8 cellular contexts compared by ENCODE assay signal in the genomic region with DNA sequence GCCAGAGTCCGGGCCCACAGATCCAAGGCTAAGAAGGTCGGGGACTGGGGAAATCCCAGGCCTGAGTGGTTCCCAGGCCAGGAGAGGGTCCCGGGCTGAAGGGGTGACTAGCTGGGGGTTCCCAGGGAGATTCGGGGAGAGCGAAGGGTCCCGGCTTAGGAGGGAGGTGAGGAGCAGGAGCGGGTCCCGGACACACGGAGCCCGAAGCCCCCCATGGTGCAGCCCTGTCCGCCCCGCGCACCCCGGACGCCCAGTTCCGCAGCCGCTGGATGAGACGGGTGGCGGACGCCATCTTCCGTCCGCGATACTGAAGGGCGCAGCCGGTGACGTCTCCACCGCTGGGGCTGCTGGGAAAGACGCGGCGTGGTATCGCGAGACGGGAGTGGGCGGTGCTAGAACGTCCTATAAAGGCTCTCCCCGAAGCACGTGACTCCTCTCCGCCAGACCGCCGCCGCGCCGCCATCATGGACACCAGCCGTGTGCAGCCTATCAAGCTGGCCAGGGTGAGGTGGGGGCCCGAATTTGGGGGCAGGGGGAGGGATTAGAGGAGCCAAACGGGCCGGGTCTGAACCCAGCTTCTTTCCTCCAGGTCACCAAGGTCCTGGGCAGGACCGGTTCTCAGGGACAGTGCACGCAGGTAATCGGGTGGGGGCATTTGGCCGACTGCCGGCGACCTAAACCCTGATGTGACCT. TPM values are rescaled to one million over a fixed set of nuclear protein-coding genes. Genes with fewer than 3 reads are reported as not detected.
DNase-seq lines count a peak whose midpoint lies in the region; ATAC-seq and TF ChIP-seq lines count a peak whose summit lies in the region.

A gene (minus strand): TSS at position 309 of the 693 bp plus-strand sequence. CDS start 17 bp downstream, at position 292.
A gene (plus strand): TSS at position 430 of the 693 bp plus-strand sequence. CDS start 35 bp downstream, at position 465.

- peak within 1 kb of the TSS; percentile 99 for H3K9ac ChIP-seq in SK-N-SH

- H2AFZ ChIP-seq in SK-N-SH (ENCODE audit: low read depth), result peak within 1 kb of the TSS; percentile 78; the same call in 1 of the 2 replicates

- peak; percentile 98 for DNase-seq in GM10248 (ENCODE audit: extremely low spot score)
- DNase-seq in NCI-H1092 (lab: John Stamatoyannopoulos, UW), result peak; percentile 97
- DNase-seq in SK-N-SH, result peak; percentile 97
- peak; percentile 95 for DNase-seq in activated naive CD4-positive, alpha-beta T cell treated with anti-CD3 and anti-CD28 coated beads, Interleukin-2, amount 50 U/mL, for 16 hours
- peak; percentile 70 to 98 (median 92) for DNase-seq in nucleus accumbens (lab: John Stamatoyannopoulos, UW)
- peak; percentile 99 for DNase-seq in superior temporal gyrus (ENCODE audit: extremely low spot score)

- peaks cover 14 to 16% of the 10 kb centered on the region in 2 experiments; a peak in 2 of 4 replicates for H3K4me1 ChIP-seq in SK-N-SH (ENCODE audit: control insufficient read depth in 1 of 2, insufficient read depth in 2 of 2, low read depth in 1 of 2, low read length in 1 of 2)
- peaks cover 0 to 52% (median 27%) of the 10 kb centered on the region in 3 donors for H3K4me1 ChIP-seq in gastroesophageal sphincter

- CTCF ChIA-PET in GM10248 (lab: Yijun Ruan, JAX), result interaction anchor here (2.0 kb wide), 1 partner anchor 11 kb away, joined by 7 read pairs; no protein-coding TSS in a partner anchor
- CTCF ChIA-PET in SK-N-SH (lab: Yijun Ruan, JAX), result interaction anchor here (0.6 to 2.9 kb wide), 5 partner anchors 14 to 1897 kb away, joined by 3 to 14 read pairs (median 4); a partner anchor contains a TSS

- peak within 1 kb of the TSS; percentile 87 to 99 for H3K4me3 ChIP-seq in SK-N-SH (ENCODE audit: low read depth in 2 of 2, low read length in 1 of 2)
- H3K4me3 ChIP-seq in gastroesophageal sphincter, result peak within 1 kb of the TSS; percentile 81 to 82

- POLR2A ChIA-PET in GM10248 (lab: Yijun Ruan, JAX) (interaction anchor here (0.6 to 1.3 kb wide), 7 partner anchors 10 to 193 kb away, joined by 3 to 7 read pairs (median 3); a partner anchor contains a TSS), SK-N-SH (lab: Yijun Ruan, JAX) (interaction anchor here (0.8 to 1.8 kb wide), 8 partner anchors 10 to 193 kb away, joined by 3 to 6 read pairs (median 4); a partner anchor contains a TSS)

- peak within 1 kb of the TSS; percentile 99 for H3K4me2 ChIP-seq in SK-N-SH

- no peak for TF ChIP-seq EP300 in SK-N-SH (IDR thresholded peaks at IDR 0.05; ENCODE audit: borderline replicate concordance in 1 of 2, low read depth in 1 of 2, low read length in 1 of 2)
- no peak for TF ChIP-seq EP300 in gastroesophageal sphincter (IDR thresholded peaks at IDR 0.05)

- peaks cover 18% of the 10 kb centered on the region for H4K20me1 ChIP-seq in SK-N-SH (ENCODE audit: insufficient read depth)

- 2% methylated on average over 34 of the region's 53 CpGs for WGBS in SK-N-SH (ENCODE audit: low lambda C conversion rate)
- WGBS in gastroesophageal sphincter (ENCODE audit: low coverage in 1 of 2), 2 donors, result 0% methylated on average over 6 to 9 of the region's 53 CpGs

- 0 out of 2 replicates have a peak, but pooled peaks have one; percentile 26 for TF ChIP-seq RAD21 in SK-N-SH (IDR thresholded peaks at IDR 0.05; ENCODE audit: low read length)

- H3K27ac ChIP-seq in SK-N-SH (ENCODE audit: low read depth in 2 of 2, low read length in 1 of 2) (peak within 1 kb of the TSS; percentile 65 to 79), gastroesophageal sphincter (peak within 1 kb of the TSS; percentile 90 to 99 (median 95))

- H3K9me3 ChIP-seq in SK-N-SH (no peaks in the 10 kb centered on the region), gastroesophageal sphincter (no peaks in the 10 kb centered on the region)

- TF ChIP-seq CTCF in GM10248 (IDR thresholded peaks at IDR 0.05; ENCODE audit: control extremely low read depth, extremely low read depth, low read depth, missing control alignments), result peak; percentile 56
- no peak for TF ChIP-seq CTCF in SK-N-SH (IDR thresholded peaks at IDR 0.05)
- peak in 3 of 4 experiments; percentile 14 to 62 (median 21) for TF ChIP-seq CTCF in gastroesophageal sphincter (IDR thresholded peaks at IDR 0.05)

- TF ChIP-seq POLR2A in gastroesophageal sphincter (IDR thresholded peaks at IDR 0.05), result peak; percentile 92

- peaks cover 7 to 15% of the 10 kb centered on the region in 2 experiments for H3K36me3 ChIP-seq in SK-N-SH (replicated peaks in 1 of 2; ENCODE audit: control insufficient read depth in 1 of 2, insufficient read depth in 2 of 2, low read length in 1 of 2)
- peaks cover 0 to 44% of the 10 kb centered on the region in 2 donors for H3K36me3 ChIP-seq in gastroesophageal sphincter

- no peaks in the 10 kb centered on the region for H3K9me2 ChIP-seq in SK-N-SH

- H3K27me3 ChIP-seq in SK-N-SH (ENCODE audit: insufficient read depth) (no peaks in the 10 kb centered on the region), gastroesophageal sphincter (no peaks in the 10 kb centered on the region)

- H3F3A ChIP-seq in SK-N-SH (replicated peaks; ENCODE audit: insufficient read depth), result peaks cover 10% of the 10 kb centered on the region

- peaks cover 62% of the 10 kb centered on the region for H3K79me2 ChIP-seq in SK-N-SH (ENCODE audit: insufficient read depth)

- ATAC-seq in HG02588 (IDR thresholded peaks at IDR 0.05; ENCODE audit: unreplicated experiment) (peak; percentile 86), gastroesophageal sphincter (peak; percentile 95)

TF ChIP-seq in SK-N-SH, 30 proteins besides CTCF, POLR2A, EP300 and RAD21 (continues in another document):
- TF ChIP-seq, protein P1, sequence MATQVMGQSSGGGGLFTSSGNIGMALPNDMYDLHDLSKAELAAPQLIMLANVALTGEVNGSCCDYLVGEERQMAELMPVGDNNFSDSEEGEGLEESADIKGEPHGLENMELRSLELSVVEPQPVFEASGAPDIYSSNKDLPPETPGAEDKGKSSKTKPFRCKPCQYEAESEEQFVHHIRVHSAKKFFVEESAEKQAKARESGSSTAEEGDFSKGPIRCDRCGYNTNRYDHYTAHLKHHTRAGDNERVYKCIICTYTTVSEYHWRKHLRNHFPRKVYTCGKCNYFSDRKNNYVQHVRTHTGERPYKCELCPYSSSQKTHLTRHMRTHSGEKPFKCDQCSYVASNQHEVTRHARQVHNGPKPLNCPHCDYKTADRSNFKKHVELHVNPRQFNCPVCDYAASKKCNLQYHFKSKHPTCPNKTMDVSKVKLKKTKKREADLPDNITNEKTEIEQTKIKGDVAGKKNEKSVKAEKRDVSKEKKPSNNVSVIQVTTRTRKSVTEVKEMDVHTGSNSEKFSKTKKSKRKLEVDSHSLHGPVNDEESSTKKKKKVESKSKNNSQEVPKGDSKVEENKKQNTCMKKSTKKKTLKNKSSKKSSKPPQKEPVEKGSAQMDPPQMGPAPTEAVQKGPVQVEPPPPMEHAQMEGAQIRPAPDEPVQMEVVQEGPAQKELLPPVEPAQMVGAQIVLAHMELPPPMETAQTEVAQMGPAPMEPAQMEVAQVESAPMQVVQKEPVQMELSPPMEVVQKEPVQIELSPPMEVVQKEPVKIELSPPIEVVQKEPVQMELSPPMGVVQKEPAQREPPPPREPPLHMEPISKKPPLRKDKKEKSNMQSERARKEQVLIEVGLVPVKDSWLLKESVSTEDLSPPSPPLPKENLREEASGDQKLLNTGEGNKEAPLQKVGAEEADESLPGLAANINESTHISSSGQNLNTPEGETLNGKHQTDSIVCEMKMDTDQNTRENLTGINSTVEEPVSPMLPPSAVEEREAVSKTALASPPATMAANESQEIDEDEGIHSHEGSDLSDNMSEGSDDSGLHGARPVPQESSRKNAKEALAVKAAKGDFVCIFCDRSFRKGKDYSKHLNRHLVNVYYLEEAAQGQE (IDR thresholded peaks at IDR 0.05; ENCODE audit: low read depth, low read length), result peak; percentile 68; the same call in 1 of the 2 replicates
- TF ChIP-seq POLR2AphosphoS5 (IDR thresholded peaks at IDR 0.05; ENCODE audit: low read depth, low read length) (peak; percentile 97), NFIC (IDR thresholded peaks at IDR 0.05; ENCODE audit: borderline replicate concordance) (no peak), ELF1 (IDR thresholded peaks at IDR 0.05) (peak; percentile 44; the same call in 1 of the 2 replicates), SMC3 (IDR thresholded peaks at IDR 0.05; ENCODE audit: low read depth, low read length) (no peak), GABPA (IDR thresholded peaks at IDR 0.05; ENCODE audit: low read depth) (no peak), TEAD4 (IDR thresholded peaks at IDR 0.05; ENCODE audit: borderline replicate concordance, insufficient read depth) (no peak), FOXM1 (IDR thresholded peaks at IDR 0.05; ENCODE audit: low read depth) (no peak)
- TF ChIP-seq, protein P2, sequence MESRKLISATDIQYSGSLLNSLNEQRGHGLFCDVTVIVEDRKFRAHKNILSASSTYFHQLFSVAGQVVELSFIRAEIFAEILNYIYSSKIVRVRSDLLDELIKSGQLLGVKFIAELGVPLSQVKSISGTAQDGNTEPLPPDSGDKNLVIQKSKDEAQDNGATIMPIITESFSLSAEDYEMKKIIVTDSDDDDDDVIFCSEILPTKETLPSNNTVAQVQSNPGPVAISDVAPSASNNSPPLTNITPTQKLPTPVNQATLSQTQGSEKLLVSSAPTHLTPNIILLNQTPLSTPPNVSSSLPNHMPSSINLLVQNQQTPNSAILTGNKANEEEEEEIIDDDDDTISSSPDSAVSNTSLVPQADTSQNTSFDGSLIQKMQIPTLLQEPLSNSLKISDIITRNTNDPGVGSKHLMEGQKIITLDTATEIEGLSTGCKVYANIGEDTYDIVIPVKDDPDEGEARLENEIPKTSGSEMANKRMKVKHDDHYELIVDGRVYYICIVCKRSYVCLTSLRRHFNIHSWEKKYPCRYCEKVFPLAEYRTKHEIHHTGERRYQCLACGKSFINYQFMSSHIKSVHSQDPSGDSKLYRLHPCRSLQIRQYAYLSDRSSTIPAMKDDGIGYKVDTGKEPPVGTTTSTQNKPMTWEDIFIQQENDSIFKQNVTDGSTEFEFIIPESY (IDR thresholded peaks at IDR 0.05; ENCODE audit: borderline replicate concordance, low read depth), result peak; percentile 99
- TF ChIP-seq, protein P3, sequence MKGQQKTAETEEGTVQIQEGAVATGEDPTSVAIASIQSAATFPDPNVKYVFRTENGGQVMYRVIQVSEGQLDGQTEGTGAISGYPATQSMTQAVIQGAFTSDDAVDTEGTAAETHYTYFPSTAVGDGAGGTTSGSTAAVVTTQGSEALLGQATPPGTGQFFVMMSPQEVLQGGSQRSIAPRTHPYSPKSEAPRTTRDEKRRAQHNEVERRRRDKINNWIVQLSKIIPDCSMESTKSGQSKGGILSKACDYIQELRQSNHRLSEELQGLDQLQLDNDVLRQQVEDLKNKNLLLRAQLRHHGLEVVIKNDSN (IDR thresholded peaks at IDR 0.05; ENCODE audit: borderline replicate concordance, low read depth), result peak; percentile 92

RNA-seq across cellular contexts. Expression of the first gene that starts in this region (rescaled TPM):
- polyA plus RNA-seq in SK-N-SH (2012; rRNA removed), result 107 and 111 TPM in 2 replicates
- polyA plus RNA-seq in SK-N-SH (2012; cell fraction: cytosol; rRNA removed), result 58.2 and 80.9 TPM in 2 replicates
- polyA plus RNA-seq in SK-N-SH (2012; cell fraction: nucleus; rRNA removed), result 52.6 and 53.8 TPM in 2 replicates
- total RNA-seq in gastroesophageal sphincter, result 10 to 100 TPM; 14.5 to 48.3 (median 32.3) TPM

RNA-seq across cellular contexts. Expression of the second gene that starts in this region (rescaled TPM):
- 410 and 601 TPM in 2 replicates for polyA plus RNA-seq in SK-N-SH (2012; rRNA removed)
- polyA plus RNA-seq in SK-N-SH (2012; cell fraction: cytosol; rRNA removed), result 358 and 452 TPM in 2 replicates
- polyA plus RNA-seq in SK-N-SH (2012; cell fraction: nucleus; rRNA removed), result 158 and 329 TPM in 2 replicates
- 100 to 1,000 TPM; 172 to 357 (median 250) TPM for total RNA-seq in gastroesophageal sphincter

Comparison
In these comparisons a context has a peak if more than half of its experiments do, and no peak if none do; other contexts are left out.
1. Peak in every context shown above with its lines: DNase-seq, ATAC-seq, H3K4me3 ChIP-seq and H3K27ac ChIP-seq.